14 cellular contexts compared by ENCODE assay signal in the genomic region with DNA sequence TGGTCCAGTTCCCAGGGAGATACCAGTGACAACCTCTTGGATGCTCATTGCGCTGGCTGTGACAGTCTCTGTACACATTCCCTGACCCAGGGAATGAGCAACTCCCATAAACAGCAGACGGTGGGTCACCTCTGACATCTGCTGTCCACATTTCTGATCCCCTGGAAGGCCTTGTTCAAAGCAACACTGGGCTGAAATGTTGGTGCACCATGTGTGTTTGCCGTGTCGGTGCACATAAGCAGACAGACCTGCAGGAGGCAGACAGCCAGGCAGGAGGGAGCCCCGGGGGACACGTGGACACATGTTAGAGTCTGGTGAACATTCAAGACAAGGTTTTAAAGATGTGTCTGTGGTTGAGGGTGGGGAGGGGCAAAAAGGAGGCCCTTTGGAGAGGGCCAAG.
DNase-seq lines count a peak whose midpoint lies in the region; ATAC-seq and TF ChIP-seq lines count a peak whose summit lies in the region.
"Had no signal": no experiment of that assay in that cellular context is flagged by ENCODE, and none has a peak within 500 bp of the region (broad histone marks: within the 10 kb centered on the region; RNA-seq: fewer than 3 reads in every experiment).

No MANE protein-coding gene starts in this region.

- no peaks in the 10 kb centered on the region for H3K9me2 ChIP-seq in GM23338 (ENCODE audit: insufficient read depth)

- TF ChIP-seq CTCF in GM23338 (conservative IDR thresholded peaks at IDR 0.05; ENCODE audit: low read depth in 2 of 2) (peak in 1 of 2 experiments; percentile 25; a peak in 1 of 4 replicates), NB4 (IDR thresholded peaks at IDR 0.05; ENCODE audit: low read depth, low read length) (no peak), chondrocyte (IDR thresholded peaks at IDR 0.05) (peak; percentile 66), osteoblast (IDR thresholded peaks at IDR 0.05; ENCODE audit: extremely low read depth, low read depth, low read length) (peak; percentile 15), Calu3 (IDR thresholded peaks at IDR 0.05; ENCODE audit: unreplicated experiment) (no peak), Peyer's patch (IDR thresholded peaks at IDR 0.05) (no peak)

- H2AFZ ChIP-seq in GM23338 (no peak overlapping the region), osteoblast (ENCODE audit: low read length) (no peak overlapping the region)

- BruUV-seq in Calu3 (replicated peaks; lab: Mats Ljungman, UMichigan): no TSS peak

- no peak for ATAC-seq in GM23338
- ATAC-seq in HG02970 (IDR thresholded peaks at IDR 0.05; ENCODE audit: low FRiP score, unreplicated experiment): no peak
- ATAC-seq in HG03135 (IDR thresholded peaks at IDR 0.05; ENCODE audit: unreplicated experiment): no peak
- ATAC-seq: pancreas had no signal

- H3K4me3 ChIP-seq in GM23338 (no peak overlapping the region), NB4 (ENCODE audit: low read depth, low read length) (no peak overlapping the region), osteoblast (ENCODE audit: insufficient read depth, low read length) (no peak overlapping the region), Peyer's patch (no peak overlapping the region)
- H3K4me3 ChIP-seq: pancreas had no signal

- no peak overlapping the region for H3K27ac ChIP-seq in GM23338 (ENCODE audit: low read depth)
- H3K27ac ChIP-seq in osteoblast (ENCODE audit: low read depth, low read length): no peak overlapping the region
- no peak overlapping the region for H3K27ac ChIP-seq in Peyer's patch
- H3K27ac ChIP-seq: pancreas had no signal

- H3K4me2 ChIP-seq in GM23338: no peak overlapping the region
- H3K4me2 ChIP-seq in osteoblast (ENCODE audit: insufficient read depth, low read length): no peak overlapping the region

- H3K9me3 Mint-ChIP-seq in GM23338: peaks cover 11% of the 10 kb centered on the region
- H3K9me3 Mint-ChIP-seq in chondrocyte (ENCODE audit: low read depth): peaks cover 5% of the 10 kb centered on the region
- H3K9me3 Mint-ChIP-seq in Calu3 (ENCODE audit: low read depth, unreplicated experiment): peaks cover 3% of the 10 kb centered on the region

- H3K4me3 Mint-ChIP-seq in GM23338 (no peak overlapping the region), chondrocyte (ENCODE audit: unreplicated experiment) (no peak overlapping the region), Calu3 (ENCODE audit: low read depth, unreplicated experiment) (no peak overlapping the region)
- H3K4me3 Mint-ChIP-seq: activated naive CD4-positive, alpha-beta T cell treated with anti-CD3 and anti-CD28 coated beads for 36 hours; central memory CD8-positive, alpha-beta T cell had no signal

- no peaks in the 10 kb centered on the region for H4K20me1 ChIP-seq in GM23338 (replicated peaks; ENCODE audit: insufficient read depth)
- no peaks in the 10 kb centered on the region for H4K20me1 ChIP-seq in osteoblast (ENCODE audit: insufficient read depth, low read length)

- H3K4me1 ChIP-seq in GM23338 (ENCODE audit: insufficient read depth): peaks cover 6% of the 10 kb centered on the region
- peaks cover 7% of the 10 kb centered on the region for H3K4me1 ChIP-seq in osteoblast (ENCODE audit: insufficient read depth, low read length)
- peaks cover 0 to 5% (median 0%) of the 10 kb centered on the region in 4 donors for H3K4me1 ChIP-seq in Peyer's patch
- H3K4me1 ChIP-seq: pancreas had no signal

- H3K9me3 ChIP-seq in osteoblast (ENCODE audit: low read depth, low read length) (no peaks in the 10 kb centered on the region), Peyer's patch (no peaks in the 10 kb centered on the region)
- H3K9me3 ChIP-seq: pancreas had no signal

- H3K36me3 Mint-ChIP-seq in GM23338 (ENCODE audit: low read depth) (peaks cover 8% of the 10 kb centered on the region), chondrocyte (ENCODE audit: low read depth) (peaks cover 4% of the 10 kb centered on the region), Calu3 (ENCODE audit: insufficient read depth, unreplicated experiment) (no peaks in the 10 kb centered on the region)

- H3K27ac Mint-ChIP-seq in GM23338 (no peak overlapping the region), chondrocyte (ENCODE audit: unreplicated experiment) (no peak overlapping the region), Calu3 (ENCODE audit: unreplicated experiment) (no peak overlapping the region)
- H3K27ac Mint-ChIP-seq: activated naive CD4-positive, alpha-beta T cell treated with anti-CD3 and anti-CD28 coated beads for 36 hours had no signal

- DNase-seq in GM23338 (ENCODE audit: low spot score) (peak; percentile 13), NB4 (ENCODE audit: low read depth) (peak; percentile 30), chondrocyte (ENCODE audit: low spot score) (no peak), osteoblast (ENCODE audit: insufficient read length, low spot score, missing footprints) (no peak), Calu3 (no peak), Peyer's patch (no peak)
- DNase-seq: activated naive CD4-positive, alpha-beta T cell treated with anti-CD3 and anti-CD28 coated beads for 36 hours; mammary epithelial cell; NCI-H226; pancreas; trophoblast cell had no signal

- H3K27me3 Mint-ChIP-seq in GM23338 (ENCODE audit: insufficient read depth, low read depth, poor library complexity) (peaks cover 9% of the 10 kb centered on the region), chondrocyte (ENCODE audit: low read depth) (peaks cover 7% of the 10 kb centered on the region), Calu3 (ENCODE audit: unreplicated experiment) (peaks cover 93% of the 10 kb centered on the region)

- TF ChIP-seq POLR2A in NB4 (IDR thresholded peaks at IDR 0.05; ENCODE audit: extremely low read depth, insufficient read length): no peak
- TF ChIP-seq POLR2A in Peyer's patch (IDR thresholded peaks at IDR 0.05): no peak

- CTCF ChIA-PET in Calu3 (lab: Charles Lee): interaction anchor here (0.5 to 0.7 kb wide), 3 partner anchors 216 to 256 kb away, joined by 3 to 4 read pairs (median 4); no protein-coding TSS in a partner anchor

- H3F3A ChIP-seq in GM23338 (replicated peaks; ENCODE audit: low read depth): no peaks in the 10 kb centered on the region

- H3K36me3 ChIP-seq in GM23338 (ENCODE audit: insufficient read depth): no peaks in the 10 kb centered on the region
- no peaks in the 10 kb centered on the region for H3K36me3 ChIP-seq in osteoblast (ENCODE audit: insufficient read depth, low read length)
- H3K36me3 ChIP-seq in Peyer's patch: no peaks in the 10 kb centered on the region
- H3K36me3 ChIP-seq: pancreas had no signal

- no peaks in the 10 kb centered on the region for H3K27me3 ChIP-seq in GM23338 (ENCODE audit: insufficient read depth)
- no peaks in the 10 kb centered on the region for H3K27me3 ChIP-seq in osteoblast (ENCODE audit: insufficient read depth, low read length)
- H3K27me3 ChIP-seq in Peyer's patch: no peaks in the 10 kb centered on the region
- H3K27me3 ChIP-seq: pancreas had no signal

- intact Hi-C loops in Calu3 (cut with micrococcal nuclease; ENCODE audit: unreplicated experiment): no loop called here

- H3K4me1 Mint-ChIP-seq in GM23338 (peaks cover 14% of the 10 kb centered on the region), chondrocyte (ENCODE audit: low read depth) (peaks cover 18% of the 10 kb centered on the region), Calu3 (ENCODE audit: low read depth, unreplicated experiment) (peaks cover 12% of the 10 kb centered on the region)

- H3K79me2 ChIP-seq in GM23338 (replicated peaks; ENCODE audit: insufficient read depth) (no peaks in the 10 kb centered on the region), osteoblast (ENCODE audit: insufficient read depth, low read length) (no peaks in the 10 kb centered on the region)

TF ChIP-seq in GM23338, 12 proteins besides CTCF, POLR2A, EP300 and RAD21:
- TF ChIP-seq STAT1 (IDR thresholded peaks at IDR 0.05; ENCODE audit: unreplicated experiment) (no peak), POLR2AphosphoS5 (IDR thresholded peaks at IDR 0.05; ENCODE audit: low read depth) (no peak), ZNF331 (CRISPR knock-in tag; IDR thresholded peaks at IDR 0.05; ENCODE audit: low read depth) (no peak), ZNF114 (CRISPR knock-in tag; IDR thresholded peaks at IDR 0.05) (no peak), NANOG (IDR thresholded peaks at IDR 0.05; ENCODE audit: borderline replicate concordance) (no peak)
- TF ChIP-seq, protein P1, sequence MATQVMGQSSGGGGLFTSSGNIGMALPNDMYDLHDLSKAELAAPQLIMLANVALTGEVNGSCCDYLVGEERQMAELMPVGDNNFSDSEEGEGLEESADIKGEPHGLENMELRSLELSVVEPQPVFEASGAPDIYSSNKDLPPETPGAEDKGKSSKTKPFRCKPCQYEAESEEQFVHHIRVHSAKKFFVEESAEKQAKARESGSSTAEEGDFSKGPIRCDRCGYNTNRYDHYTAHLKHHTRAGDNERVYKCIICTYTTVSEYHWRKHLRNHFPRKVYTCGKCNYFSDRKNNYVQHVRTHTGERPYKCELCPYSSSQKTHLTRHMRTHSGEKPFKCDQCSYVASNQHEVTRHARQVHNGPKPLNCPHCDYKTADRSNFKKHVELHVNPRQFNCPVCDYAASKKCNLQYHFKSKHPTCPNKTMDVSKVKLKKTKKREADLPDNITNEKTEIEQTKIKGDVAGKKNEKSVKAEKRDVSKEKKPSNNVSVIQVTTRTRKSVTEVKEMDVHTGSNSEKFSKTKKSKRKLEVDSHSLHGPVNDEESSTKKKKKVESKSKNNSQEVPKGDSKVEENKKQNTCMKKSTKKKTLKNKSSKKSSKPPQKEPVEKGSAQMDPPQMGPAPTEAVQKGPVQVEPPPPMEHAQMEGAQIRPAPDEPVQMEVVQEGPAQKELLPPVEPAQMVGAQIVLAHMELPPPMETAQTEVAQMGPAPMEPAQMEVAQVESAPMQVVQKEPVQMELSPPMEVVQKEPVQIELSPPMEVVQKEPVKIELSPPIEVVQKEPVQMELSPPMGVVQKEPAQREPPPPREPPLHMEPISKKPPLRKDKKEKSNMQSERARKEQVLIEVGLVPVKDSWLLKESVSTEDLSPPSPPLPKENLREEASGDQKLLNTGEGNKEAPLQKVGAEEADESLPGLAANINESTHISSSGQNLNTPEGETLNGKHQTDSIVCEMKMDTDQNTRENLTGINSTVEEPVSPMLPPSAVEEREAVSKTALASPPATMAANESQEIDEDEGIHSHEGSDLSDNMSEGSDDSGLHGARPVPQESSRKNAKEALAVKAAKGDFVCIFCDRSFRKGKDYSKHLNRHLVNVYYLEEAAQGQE (IDR thresholded peaks at IDR 0.05; ENCODE audit: unreplicated experiment): no peak

Comparison
In these comparisons a context has a peak if more than half of its experiments do, and no peak if none do; other contexts are left out.
1. DNase-seq: peak in GM23338 (single experiment) and NB4 (single experiment); none in chondrocyte (single experiment), osteoblast (single experiment), Calu3 (single experiment) and Peyer's patch (0 of 3).
2. CTCF ChIP-seq: peak in chondrocyte (single experiment) and osteoblast (single experiment); none in NB4 (single experiment), Calu3 (single experiment) and Peyer's patch (0 of 6).